In the genomic region with DNA sequence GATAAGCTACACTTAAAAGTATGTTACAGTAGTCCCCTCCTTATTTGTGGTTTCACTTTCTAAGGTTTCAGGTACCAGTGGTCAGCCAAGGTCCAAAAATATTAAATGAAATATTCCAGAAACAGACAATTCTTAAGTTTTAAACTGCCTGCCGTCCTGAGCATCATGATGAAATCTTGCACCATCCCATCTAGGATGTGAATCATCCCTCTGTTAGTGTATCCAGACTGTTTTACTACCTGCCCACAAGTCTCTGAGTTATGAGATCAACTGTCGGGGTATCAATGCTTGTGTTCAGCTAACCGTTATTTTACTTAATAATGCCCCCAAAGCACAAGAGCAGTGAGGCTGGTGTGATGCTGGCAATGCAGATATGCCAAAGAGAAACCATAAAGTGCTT, we compare ENCODE assay signal across 1 cellular context.
TF ChIP-seq lines count a peak whose summit lies in the region.

No MANE protein-coding gene starts in this region.

TF ChIP-seq in GM23338, 12 proteins besides CTCF, POLR2A, EP300 and RAD21 (continued from another document):
- TF ChIP-seq, protein P1, sequence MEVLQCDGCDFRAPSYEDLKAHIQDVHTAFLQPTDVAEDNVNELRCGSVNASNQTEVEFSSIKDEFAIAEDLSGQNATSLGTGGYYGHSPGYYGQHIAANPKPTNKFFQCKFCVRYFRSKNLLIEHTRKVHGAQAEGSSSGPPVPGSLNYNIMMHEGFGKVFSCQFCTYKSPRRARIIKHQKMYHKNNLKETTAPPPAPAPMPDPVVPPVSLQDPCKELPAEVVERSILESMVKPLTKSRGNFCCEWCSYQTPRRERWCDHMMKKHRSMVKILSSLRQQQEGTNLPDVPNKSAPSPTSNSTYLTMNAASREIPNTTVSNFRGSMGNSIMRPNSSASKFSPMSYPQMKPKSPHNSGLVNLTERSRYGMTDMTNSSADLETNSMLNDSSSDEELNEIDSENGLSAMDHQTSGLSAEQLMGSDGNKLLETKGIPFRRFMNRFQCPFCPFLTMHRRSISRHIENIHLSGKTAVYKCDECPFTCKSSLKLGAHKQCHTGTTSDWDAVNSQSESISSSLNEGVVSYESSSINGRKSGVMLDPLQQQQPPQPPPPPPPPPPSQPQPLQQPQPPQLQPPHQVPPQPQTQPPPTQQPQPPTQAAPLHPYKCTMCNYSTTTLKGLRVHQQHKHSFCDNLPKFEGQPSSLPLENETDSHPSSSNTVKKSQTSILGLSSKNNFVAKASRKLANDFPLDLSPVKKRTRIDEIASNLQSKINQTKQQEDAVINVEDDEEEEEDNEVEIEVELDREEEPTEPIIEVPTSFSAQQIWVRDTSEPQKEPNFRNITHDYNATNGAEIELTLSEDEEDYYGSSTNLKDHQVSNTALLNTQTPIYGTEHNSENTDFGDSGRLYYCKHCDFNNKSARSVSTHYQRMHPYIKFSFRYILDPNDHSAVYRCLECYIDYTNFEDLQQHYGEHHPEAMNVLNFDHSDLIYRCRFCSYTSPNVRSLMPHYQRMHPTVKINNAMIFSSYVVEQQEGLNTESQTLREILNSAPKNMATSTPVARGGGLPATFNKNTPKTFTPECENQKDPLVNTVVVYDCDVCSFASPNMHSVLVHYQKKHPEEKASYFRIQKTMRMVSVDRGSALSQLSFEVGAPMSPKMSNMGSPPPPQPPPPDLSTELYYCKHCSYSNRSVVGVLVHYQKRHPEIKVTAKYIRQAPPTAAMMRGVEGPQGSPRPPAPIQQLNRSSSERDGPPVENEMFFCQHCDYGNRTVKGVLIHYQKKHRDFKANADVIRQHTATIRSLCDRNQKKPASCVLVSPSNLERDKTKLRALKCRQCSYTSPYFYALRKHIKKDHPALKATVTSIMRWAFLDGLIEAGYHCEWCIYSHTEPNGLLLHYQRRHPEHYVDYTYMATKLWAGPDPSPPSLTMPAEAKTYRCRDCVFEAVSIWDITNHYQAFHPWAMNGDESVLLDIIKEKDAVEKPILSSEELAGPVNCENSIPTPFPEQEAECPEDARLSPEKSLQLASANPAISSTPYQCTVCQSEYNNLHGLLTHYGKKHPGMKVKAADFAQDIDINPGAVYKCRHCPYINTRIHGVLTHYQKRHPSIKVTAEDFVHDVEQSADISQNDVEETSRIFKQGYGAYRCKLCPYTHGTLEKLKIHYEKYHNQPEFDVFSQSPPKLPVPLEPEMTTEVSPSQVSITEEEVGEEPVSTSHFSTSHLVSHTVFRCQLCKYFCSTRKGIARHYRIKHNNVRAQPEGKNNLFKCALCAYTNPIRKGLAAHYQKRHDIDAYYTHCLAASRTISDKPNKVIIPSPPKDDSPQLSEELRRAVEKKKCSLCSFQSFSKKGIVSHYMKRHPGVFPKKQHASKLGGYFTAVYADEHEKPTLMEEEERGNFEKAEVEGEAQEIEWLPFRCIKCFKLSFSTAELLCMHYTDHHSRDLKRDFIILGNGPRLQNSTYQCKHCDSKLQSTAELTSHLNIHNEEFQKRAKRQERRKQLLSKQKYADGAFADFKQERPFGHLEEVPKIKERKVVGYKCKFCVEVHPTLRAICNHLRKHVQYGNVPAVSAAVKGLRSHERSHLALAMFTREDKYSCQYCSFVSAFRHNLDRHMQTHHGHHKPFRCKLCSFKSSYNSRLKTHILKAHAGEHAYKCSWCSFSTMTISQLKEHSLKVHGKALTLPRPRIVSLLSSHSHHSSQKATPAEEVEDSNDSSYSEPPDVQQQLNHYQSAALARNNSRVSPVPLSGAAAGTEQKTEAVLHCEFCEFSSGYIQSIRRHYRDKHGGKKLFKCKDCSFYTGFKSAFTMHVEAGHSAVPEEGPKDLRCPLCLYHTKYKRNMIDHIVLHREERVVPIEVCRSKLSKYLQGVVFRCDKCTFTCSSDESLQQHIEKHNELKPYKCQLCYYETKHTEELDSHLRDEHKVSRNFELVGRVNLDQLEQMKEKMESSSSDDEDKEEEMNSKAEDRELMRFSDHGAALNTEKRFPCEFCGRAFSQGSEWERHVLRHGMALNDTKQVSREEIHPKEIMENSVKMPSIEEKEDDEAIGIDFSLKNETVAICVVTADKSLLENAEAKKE (CRISPR knock-in tag; IDR thresholded peaks at IDR 0.05), result no peak
- no peak for TF ChIP-seq ZNF114 (CRISPR knock-in tag; IDR thresholded peaks at IDR 0.05)
